24 cellular contexts compared by ENCODE assay signal in genomic region chr5:42784132-42784531, GRCh38. TPM values are rescaled to one million over a fixed set of nuclear protein-coding genes. Genes with fewer than 3 reads are reported as not detected.
"Had no signal": no experiment of that assay in that cellular context is flagged by ENCODE, and none has a peak within 500 bp of the region (broad histone marks: within the 10 kb centered on the region; RNA-seq: fewer than 3 reads in every experiment).

No MANE protein-coding gene starts in this region.

- H3K27ac Mint-ChIP-seq: activated CD8-positive, alpha-beta T cell treated with anti-CD3 and anti-CD28 coated beads for 36 hours; activated naive CD4-positive, alpha-beta T cell treated with anti-CD3 and anti-CD28 coated beads, Interleukin-2, amount 10 ng/mL, durations not matched to agents 7 days and 5 days; activated naive CD8-positive, alpha-beta T cell treated with anti-CD3 and anti-CD28 coated beads for 36 hours; activated T-cell treated with anti-CD3 and anti-CD28 coated beads, Interleukin-2, amount 50 U/mL, for 72 hours; activated T-helper 2 cell treated with anti-CD3 and anti-CD28 coated beads, Interferon-gamma antibody, Interleukin-2, Interleukin-4, amounts not matched to agents 10 μg/mL and 5 μg/mL and 100 μg/mL, durations not matched to agents 14 hours and 24 hours and 36 hours; T-cell had no signal

- H3K4me1 ChIP-seq: breast epithelium had no signal

- H3K27me3 Mint-ChIP-seq: activated naive CD8-positive, alpha-beta T cell treated with anti-CD3 and anti-CD28 coated beads for 36 hours; T-cell had no signal

- H3K9ac ChIP-seq: KMS-11 had no signal

- H3K4me1 Mint-ChIP-seq: activated naive CD4-positive, alpha-beta T cell treated with anti-CD3 and anti-CD28 coated beads, Interleukin-2, amount 10 ng/mL, durations not matched to agents 7 days and 5 days; activated naive CD8-positive, alpha-beta T cell treated with anti-CD3 and anti-CD28 coated beads for 36 hours; T-cell had no signal

- H3K36me3 ChIP-seq: breast epithelium had no signal

- H3K27me3 ChIP-seq: breast epithelium had no signal

- H3K27ac ChIP-seq: breast epithelium, KMS-11, SK-N-MC had no signal

- H3K4me3 Mint-ChIP-seq: activated CD8-positive, alpha-beta T cell treated with anti-CD3 and anti-CD28 coated beads for 36 hours; activated naive CD4-positive, alpha-beta T cell treated with anti-CD3 and anti-CD28 coated beads, Interleukin-2, amount 10 ng/mL, durations not matched to agents 7 days and 5 days; activated naive CD8-positive, alpha-beta T cell treated with anti-CD3 and anti-CD28 coated beads for 36 hours; activated T-cell treated with anti-CD3 and anti-CD28 coated beads, Interleukin-2, amount 50 U/mL, for 72 hours; T-cell had no signal

- H3K4me3 ChIP-seq: breast epithelium, SK-N-MC had no signal

- DNase-seq: activated CD4-positive, alpha-beta T cell treated with anti-CD3 and anti-CD28 coated beads for 4 hours; activated CD8-positive, alpha-beta memory T cell treated with anti-CD3 and anti-CD28 coated beads, Interleukin-2, amount 50 U/mL, for 4 hours; activated CD8-positive, alpha-beta T cell treated with anti-CD3 and anti-CD28 coated beads for 36 hours; activated gamma-delta T cell treated with Interleukin-2 at 50 U/mL for 16 hours; activated naive CD4-positive, alpha-beta T cell treated with anti-CD3 and anti-CD28 coated beads, Interleukin-2, amount 10 ng/mL, durations not matched to agents 7 days and 5 days; activated naive CD8-positive, alpha-beta T cell treated with anti-CD3 and anti-CD28 coated beads for 36 hours; activated T-cell treated with anti-CD3 and anti-CD28 coated beads, Interleukin-2, amount 50 U/mL, for 72 hours; anterior cingulate cortex; central memory CD4-positive, alpha-beta T cell; MM.1S; NCI-H1105 treated with DMSO at 0.1 percent for 48 hours; NCI-H1436 treated with DMSO at 0.1 percent for 48 hours; NCI-H187 treated with DMSO at 0.1 percent for 48 hours; NCI-H2081 treated with DMSO at 0.1 percent for 48 hours; NCI-H510A; NCI-H69; NK-92 treated with Interleukin-12 subunit alpha and Interleukin-12 subunit beta, amount 100 ng/mL, for 24 hours; OCI-M1; RPMI8226; T-cell had no signal

- H3K4me2 ChIP-seq: KMS-11 had no signal

RNA-seq across cellular contexts. Expression of gene SELENOP, which starts 27.6 kb away (rescaled TPM):
- total RNA-seq: activated CD8-positive, alpha-beta T cell treated with anti-CD3 and anti-CD28 coated beads for 36 hours; activated naive CD8-positive, alpha-beta T cell treated with anti-CD3 and anti-CD28 coated beads for 36 hours; activated T-helper 2 cell treated with anti-CD3 and anti-CD28 coated beads, Interferon-gamma antibody, Interleukin-2, Interleukin-4, amounts not matched to agents 10 μg/mL and 5 μg/mL and 100 μg/mL, durations not matched to agents 14 hours and 24 hours and 36 hours had no signal
